8 cellular contexts compared by ENCODE assay signal in genomic region chr9:93962561-93963440, GRCh38. TPM values are rescaled to one million over a fixed set of nuclear protein-coding genes. Genes with fewer than 3 reads are reported as not detected.
DNase-seq lines count a peak whose midpoint lies in the region; ATAC-seq, FAIRE-seq and TF ChIP-seq lines count a peak whose summit lies in the region.

No MANE protein-coding gene starts in this region.

- in situ Hi-C loops in gastrocnemius medialis (cut with MboI; ENCODE audit: low sequenced_read_pairs in 4 of 4): loop anchor here (5.0 to 25.0 kb wide), 3 partner anchors 278 to 800 kb away; no protein-coding TSS in a partner anchor

- peak; percentile 48 for DNase-seq in NCI-H187 (lab: John Stamatoyannopoulos, UW)
- peak; percentile 67 for DNase-seq in T-helper 9 cell
- peak in 56 of 58 donors; percentile 5 to 77 (median 40) for DNase-seq in anterior cingulate cortex (lab: John Stamatoyannopoulos, UW)
- DNase-seq in right cardiac atrium: peak; percentile 72 to 89 (median 85)
- peak; percentile 57 to 59 for DNase-seq in gastrocnemius medialis

- H3K27ac ChIP-seq in right cardiac atrium (ENCODE audit: low read length) (no peak overlapping the region), gastrocnemius medialis (no peak overlapping the region)

- no peaks in the 10 kb centered on the region for H3K36me3 ChIP-seq in gastrocnemius medialis

- TF ChIP-seq POLR2A in gastrocnemius medialis (IDR thresholded peaks at IDR 0.05): no peak

- H3K4me1 ChIP-seq in right cardiac atrium (ENCODE audit: control insufficient read depth, insufficient read depth, low read length): peaks cover 8% of the 10 kb centered on the region
- H3K4me1 ChIP-seq in gastrocnemius medialis: peaks cover 14 to 15% of the 10 kb centered on the region in 2 donors

- intact Hi-C loops in right cardiac atrium (cut with DNase I) (loop anchor here (5.0 to 10.0 kb wide), 2 partner anchors 138 to 280 kb away; no protein-coding TSS in a partner anchor), gastrocnemius medialis (cut with DNase I; ENCODE audit: low total_unique reads) (no loop called here)

- no peak overlapping the region for H3K4me3 ChIP-seq in right cardiac atrium (ENCODE audit: low read length)
- no peak overlapping the region for H3K4me3 ChIP-seq in gastrocnemius medialis

- peak; percentile 55 for ATAC-seq in GM18867 (IDR thresholded peaks at IDR 0.05; ENCODE audit: unreplicated experiment)
- peak; percentile 73 to 83 for ATAC-seq in right cardiac atrium
- peak; percentile 74 to 90 for ATAC-seq in gastrocnemius medialis
- ATAC-seq in GM21619 (IDR thresholded peaks at IDR 0.05; ENCODE audit: unreplicated experiment): no peak

- FAIRE-seq in A204.1 (lab: Jason Lieb, UNC): peak; percentile 96

- WGBS in right cardiac atrium: 16% methylated on average over 22 of the region's 22 CpGs

- peak; percentile 64 to 85 (median 73) for TF ChIP-seq CTCF in gastrocnemius medialis (IDR thresholded peaks at IDR 0.05 in 4 of 5, conservative IDR thresholded peaks at IDR 0.05 in 1 of 5)

- H3K9me3 ChIP-seq in right cardiac atrium (ENCODE audit: control insufficient read depth, low read length): no peaks in the 10 kb centered on the region
- no peaks in the 10 kb centered on the region for H3K9me3 ChIP-seq in gastrocnemius medialis

- no peaks in the 10 kb centered on the region for H3K27me3 ChIP-seq in right cardiac atrium (ENCODE audit: control insufficient read depth, insufficient read depth)
- peaks cover 35 to 38% (median 36%) of the 10 kb centered on the region in 3 donors for H3K27me3 ChIP-seq in gastrocnemius medialis

RNA-seq across cellular contexts. Expression of gene BARX1, which starts 7.6 kb away (rescaled TPM):
- total RNA-seq in right cardiac atrium (not detected), gastrocnemius medialis (not detected)
- not detected for polyA plus RNA-seq in right cardiac atrium
